ENCODE assay signal across 23 cellular contexts in the genomic region with DNA sequence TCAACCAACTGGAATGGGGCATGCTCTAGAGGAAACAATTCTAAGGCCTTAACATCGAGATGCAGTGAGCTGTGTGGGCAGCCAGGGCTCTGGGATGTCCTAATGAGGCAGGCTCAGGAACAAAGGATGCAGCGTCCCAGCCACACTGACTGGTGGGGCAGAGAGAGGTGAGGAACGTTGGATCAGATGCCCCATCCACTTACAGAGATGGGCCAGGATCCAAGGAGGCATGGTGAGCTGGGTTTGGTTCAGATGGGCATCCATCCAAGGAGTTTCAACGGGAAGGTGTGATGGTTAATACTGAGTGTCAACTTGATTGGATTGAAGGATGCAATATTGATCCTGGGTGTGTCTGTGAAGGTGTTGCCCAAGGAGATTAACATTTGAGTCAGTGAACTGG.
"Had no signal": no experiment of that assay in that cellular context is flagged by ENCODE, and none has a peak within 500 bp of the region (broad histone marks: within the 10 kb centered on the region; RNA-seq: fewer than 3 reads in every experiment).

No MANE protein-coding gene starts in this region.

- FAIRE-seq: islet of Langerhans had no signal

- H3K36me3 ChIP-seq: colonic mucosa, gastrocnemius medialis, left ventricle myocardium inferior, right atrium auricular region, stomach, thyroid gland, upper lobe of left lung, vagina had no signal

- DNase-seq: activated CD4-positive, alpha-beta T cell treated with anti-CD3 and anti-CD28 coated beads for 4 hours; activated CD4-positive, alpha-beta T cell treated with anti-CD3 and anti-CD28 coated beads, Interleukin-2, amount 50 U/mL, for 48 hours; activated CD4-positive, CD25-positive, alpha-beta regulatory T cell; activated naive CD4-positive, alpha-beta T cell; activated T-cell treated with anti-CD3 and anti-CD28 coated beads, Interleukin-2, amount 50 U/mL, for 72 hours; anterior cingulate cortex; colonic mucosa; effector memory CD4-positive, alpha-beta T cell; erythroblast; gastrocnemius medialis; glutamatergic neuron; left ventricle myocardium inferior; mucosa of descending colon; stimulated activated CD4-positive, alpha-beta T cell treated with anti-CD3 and anti-CD28 coated beads, Interleukin-15, amount 100 ng/mL, for 24 hours; stimulated activated CD4-positive, alpha-beta T cell treated with anti-CD3 and anti-CD28 coated beads, Interleukin-2, amount 100 ng/mL, for 24 hours; stimulated activated naive B cell treated with anti-CD40 and anti-IgM and Interleukin-4, amounts not matched to agents 10 μg/mL and 1 μg/mL and 100 μg/mL, for 72 hours; stomach; thyroid gland; upper lobe of left lung had no signal

- H3K4me3 ChIP-seq: colonic mucosa, gastrocnemius medialis, left ventricle myocardium inferior, lung, mucosa of descending colon, right atrium auricular region, stomach, thyroid gland, upper lobe of left lung, vagina had no signal

- ATAC-seq: activated T-cell treated with anti-CD3 and anti-CD28 coated beads, Interleukin-2, amount 50 U/mL, for 72 hours; gastrocnemius medialis; mucosa of descending colon; stimulated activated naive B cell treated with anti-CD40 and anti-IgM and Interleukin-4, amounts not matched to agents 10 μg/mL and 1 μg/mL and 100 μg/mL, for 72 hours had no signal

- H3K4me1 ChIP-seq: colonic mucosa had no signal

- H3K27ac ChIP-seq: colonic mucosa, gastrocnemius medialis, left ventricle myocardium inferior, right atrium auricular region, stomach, thyroid gland, upper lobe of left lung, vagina had no signal

- H3K9me3 ChIP-seq: colonic mucosa, gastrocnemius medialis, left ventricle myocardium inferior, mucosa of descending colon, right atrium auricular region, stomach, thyroid gland, upper lobe of left lung, vagina had no signal

- H3K27me3 ChIP-seq: colonic mucosa, gastrocnemius medialis, right atrium auricular region, thyroid gland, vagina had no signal
